10 cellular contexts compared by ENCODE assay signal in genomic region chr2:78999410-78999809, GRCh38. TPM values are rescaled to one million over a fixed set of nuclear protein-coding genes. Genes with fewer than 3 reads are reported as not detected.
A peak's percentile ranks its signal among the peaks of the same experiment; 100 is the strongest.
DNase-seq lines count a peak whose midpoint lies in the region; ATAC-seq and TF ChIP-seq lines count a peak whose summit lies in the region.
"Had no signal": no experiment of that assay in that cellular context is flagged by ENCODE, and none has a peak within 500 bp of the region (broad histone marks: within the 10 kb centered on the region; RNA-seq: fewer than 3 reads in every experiment).

No MANE protein-coding gene starts in this region.

- TF ChIP-seq CTCF in CD14-positive monocyte (IDR thresholded peaks at IDR 0.05) (peak; percentile 39), HFFc6 (IDR thresholded peaks at IDR 0.05) (peak; percentile 67)

- DNase-seq in CD14-positive monocyte (ENCODE audit: low spot score) (no peak), HFFc6 (peak; percentile 7), SW480 (ENCODE audit: low spot score) (peak; percentile 19), left kidney (ENCODE audit: low read depth, low spot score) (peak; percentile 47), mucosa of gallbladder (ENCODE audit: low spot score) (no peak)
- DNase-seq in activated CD4-positive, CD25-positive, alpha-beta regulatory T cell (lab: John Stamatoyannopoulos, UW): no peak
- DNase-seq: activated naive CD4-positive, alpha-beta T cell treated with anti-CD3 and anti-CD28 coated beads, Interleukin-2, amount 50 U/mL, for 16 hours had no signal

- no peak overlapping the region for H3K4me3 Mint-ChIP-seq in CD14-positive monocyte
- H3K4me3 Mint-ChIP-seq in HFFc6: no peak overlapping the region

- H3K36me3 Mint-ChIP-seq in CD14-positive monocyte: no peaks in the 10 kb centered on the region
- no peaks in the 10 kb centered on the region for H3K36me3 Mint-ChIP-seq in HFFc6 (ENCODE audit: low read depth)

- H3K27ac Mint-ChIP-seq in CD14-positive monocyte: peak overlapping the region in 1 of 7 donors; percentile 75
- no peak overlapping the region for H3K27ac Mint-ChIP-seq in HFFc6

- ATAC-seq in GM18517 (IDR thresholded peaks at IDR 0.05; ENCODE audit: unreplicated experiment): no peak
- ATAC-seq in HG02970 (IDR thresholded peaks at IDR 0.05; ENCODE audit: low FRiP score, unreplicated experiment): no peak

- H3K4me1 Mint-ChIP-seq in CD14-positive monocyte: peaks cover 2% of the 10 kb centered on the region
- no peaks in the 10 kb centered on the region for H3K4me1 Mint-ChIP-seq in HFFc6 (ENCODE audit: low read depth)

- H3K27me3 Mint-ChIP-seq in CD14-positive monocyte (ENCODE audit: low read depth in 3 of 3) (peaks cover 8 to 13% (median 8%) of the 10 kb centered on the region in 3 donors), HFFc6 (ENCODE audit: insufficient read depth) (no peaks in the 10 kb centered on the region; the same call in 1 of the 2 replicates)

- intact Hi-C loops in CD14-positive monocyte (cut with micrococcal nuclease): loop anchor here in 1 of 2 donors (5.0 kb wide), 1 partner anchor 327 kb away; no protein-coding TSS in a partner anchor

- H3K9me3 Mint-ChIP-seq in CD14-positive monocyte: peaks cover 0 to 2% (median 0%) of the 10 kb centered on the region in 7 donors
- H3K9me3 Mint-ChIP-seq in HFFc6: peaks cover 1% of the 10 kb centered on the region; the same call in 1 of the 2 replicates

RNA-seq across cellular contexts. Expression of gene REG3G, which starts 26.1 kb away (rescaled TPM):
- not detected for polyA plus RNA-seq in CD14-positive monocyte
- total RNA-seq in HFFc6 (2021; fragmentation: NEBNext Ultra II Directional; extraction: Animal tissue kit (Norgen Biotek cat#: 25700)): not detected
- total RNA-seq in mucosa of gallbladder: 0.66 TPM
- total RNA-seq: SJSA1 had no signal

Comparison
In these comparisons a context has a peak if more than half of its experiments do, and no peak if none do; other contexts are left out.
1. DNase-seq: peak in HFFc6 (single experiment), SW480 (single experiment) and left kidney (single experiment); none in CD14-positive monocyte (single experiment), mucosa of gallbladder (single experiment) and activated CD4-positive, CD25-positive, alpha-beta regulatory T cell (0 of 4).